In genomic region chr1:231639819-231640218, GRCh38 we compare ENCODE assay signal across 18 cellular contexts.
"Had no signal": no experiment of that assay in that cellular context is flagged by ENCODE, and none has a peak within 500 bp of the region (broad histone marks: within the 10 kb centered on the region; RNA-seq: fewer than 3 reads in every experiment).

No MANE protein-coding gene starts in this region.

- H3K27me3 ChIP-seq: esophagus squamous epithelium, sigmoid colon, spleen, upper lobe of right lung had no signal

- H3K36me3 ChIP-seq: esophagus squamous epithelium, lower lobe of right lung, sigmoid colon, upper lobe of right lung had no signal

- H3K27ac Mint-ChIP-seq: activated naive CD8-positive, alpha-beta T cell; activated T-helper 1 cell treated with anti-CD3 and anti-CD28 coated beads, Interleukin-12 subunit alpha, Interleukin-12 subunit beta, Interleukin-2, Interleukin-4 antibody, amounts not matched to agents 30 ng/mL and 10 ng/mL and 1 ng/mL, durations not matched to agents 14 hours and 24 hours and 36 hours; effector memory CD8-positive, alpha-beta T cell; nephron progenitor cell; T-helper 1 cell treated with Interleukin-12 subunit alpha and Interleukin-12 subunit beta and Interleukin-4 antibody, amounts not matched to agents 30 μg/mL and 1 μg/mL, for 36 hours had no signal

- H3K4me1 Mint-ChIP-seq: nephron progenitor cell had no signal

- ATAC-seq: activated CD4-positive, CD25-positive, alpha-beta regulatory T cell treated with anti-CD3 and anti-CD28 coated beads, Interleukin-2, amount 50 U/mL, for 24 hours; effector memory CD8-positive, alpha-beta T cell; lower lobe of right lung; upper lobe of right lung had no signal

- H3K27me3 Mint-ChIP-seq: activated naive CD8-positive, alpha-beta T cell; effector memory CD8-positive, alpha-beta T cell had no signal

- H3K27ac ChIP-seq: esophagus squamous epithelium, lower lobe of right lung, sigmoid colon, spleen, upper lobe of right lung had no signal

- H3K9me3 ChIP-seq: esophagus squamous epithelium, lower lobe of right lung, sigmoid colon, spleen, upper lobe of right lung had no signal

- H3K36me3 Mint-ChIP-seq: activated naive CD8-positive, alpha-beta T cell had no signal

- H3K4me3 Mint-ChIP-seq: activated naive CD8-positive, alpha-beta T cell; activated T-helper 1 cell treated with anti-CD3 and anti-CD28 coated beads, Interleukin-12 subunit alpha, Interleukin-12 subunit beta, Interleukin-2, Interleukin-4 antibody, amounts not matched to agents 30 ng/mL and 10 ng/mL and 1 ng/mL, durations not matched to agents 14 hours and 24 hours and 36 hours; effector memory CD8-positive, alpha-beta T cell; nephron progenitor cell; T-helper 1 cell treated with Interleukin-12 subunit alpha and Interleukin-12 subunit beta and Interleukin-4 antibody, amounts not matched to agents 30 μg/mL and 1 μg/mL, for 36 hours had no signal

- DNase-seq: activated CD4-positive, alpha-beta T cell treated with anti-CD3 and anti-CD28 coated beads, Interleukin-2, amount 50 U/mL, for 1 hour; activated gamma-delta T cell treated with Interleukin-2 at 50 U/mL for 16 hours; amniotic stem cell; dermis blood vessel endothelial cell; effector memory CD8-positive, alpha-beta T cell; esophagus squamous epithelium; lower lobe of right lung; nephron progenitor cell; occipital lobe; posterior cingulate gyrus; sigmoid colon; spleen; stimulated activated naive CD4-positive, alpha-beta T cell; upper lobe of right lung had no signal

- H3K4me1 ChIP-seq: lower lobe of right lung, upper lobe of right lung had no signal

- H3K9me3 Mint-ChIP-seq: effector memory CD8-positive, alpha-beta T cell; nephron progenitor cell; T-helper 1 cell treated with Interleukin-12 subunit alpha and Interleukin-12 subunit beta and Interleukin-4 antibody, amounts not matched to agents 30 μg/mL and 1 μg/mL, for 36 hours had no signal

- H3K4me3 ChIP-seq: esophagus squamous epithelium, lower lobe of right lung, sigmoid colon, spleen, upper lobe of right lung had no signal
